Comparison of ENCODE assay signal across 12 cellular contexts in genomic region chr10:72525277-72525676, GRCh38.
DNase-seq lines count a peak whose midpoint lies in the region; ATAC-seq, FAIRE-seq and TF ChIP-seq lines count a peak whose summit lies in the region.
"Had no signal": no experiment of that assay in that cellular context is flagged by ENCODE, and none has a peak within 500 bp of the region (broad histone marks: within the 10 kb centered on the region; RNA-seq: fewer than 3 reads in every experiment).

No MANE protein-coding gene starts in this region.

- intact Hi-C loops in right cardiac atrium (cut with DNase I): no loop called here
- intact Hi-C loops in left colon (cut with DNase I, micrococcal nuclease): no loop called here
- intact Hi-C loops in stomach (cut with DNase I; ENCODE audit: low total_unique reads): no loop called here

- TF ChIP-seq CTCF in cardiac muscle cell (IDR thresholded peaks at IDR 0.05; ENCODE audit: low read depth, low read length): no peak
- no peak for TF ChIP-seq CTCF in bronchial epithelial cell (IDR thresholded peaks at IDR 0.05; ENCODE audit: insufficient read depth, low read length, severe bottlenecking)
- TF ChIP-seq CTCF in stomach (IDR thresholded peaks at IDR 0.05): no peak

- no peak for ATAC-seq in right cardiac atrium
- ATAC-seq in left colon: peak; percentile 76
- ATAC-seq: naive thymus-derived CD4-positive, alpha-beta T cell had no signal

- peak in 1 of 2 donors; percentile 19 for DNase-seq in cardiac muscle cell (ENCODE audit: low read depth in 1 of 2, low spot score in 1 of 2)
- DNase-seq in right cardiac atrium: no peak
- DNase-seq in bronchial epithelial cell (ENCODE audit: low read depth): peak; percentile 21
- no peak for DNase-seq in left colon
- no peak for DNase-seq in pons (ENCODE audit: low spot score)
- DNase-seq in CD1c-positive myeloid dendritic cell (ENCODE audit: extremely low spot score): no peak
- no peak for DNase-seq in stomach
- DNase-seq in NCI-H2196 treated with DMSO at 0.1 percent for 48 hours (lab: John Stamatoyannopoulos, UW; ENCODE audit: unreplicated experiment): no peak
- DNase-seq: colonic mucosa; naive thymus-derived CD4-positive, alpha-beta T cell; NCI-H187 treated with DMSO at 0.1 percent for 48 hours had no signal

- TF ChIP-seq EP300 in stomach (IDR thresholded peaks at IDR 0.05): no peak

- H3K36me3 ChIP-seq in cardiac muscle cell (no peaks in the 10 kb centered on the region), bronchial epithelial cell (ENCODE audit: control insufficient read depth, insufficient read depth, low read length) (no peaks in the 10 kb centered on the region), stomach (peaks cover 0 to 4% (median 0%) of the 10 kb centered on the region in 4 donors)
- H3K36me3 ChIP-seq: colonic mucosa, SJSA1 had no signal

- no peak for FAIRE-seq in bronchial epithelial cell (lab: Jason Lieb, UNC)

- H3K4me3 ChIP-seq in cardiac muscle cell (no peak overlapping the region), right cardiac atrium (ENCODE audit: low read length) (no peak overlapping the region), bronchial epithelial cell (ENCODE audit: low read depth, low read length) (no peak overlapping the region), stomach (no peak overlapping the region)
- H3K4me3 ChIP-seq: colonic mucosa, SJSA1 had no signal

- H3K27me3 ChIP-seq in cardiac muscle cell: no peaks in the 10 kb centered on the region
- H3K27me3 ChIP-seq in right cardiac atrium (ENCODE audit: control insufficient read depth, insufficient read depth): no peaks in the 10 kb centered on the region
- no peaks in the 10 kb centered on the region for H3K27me3 ChIP-seq in bronchial epithelial cell (ENCODE audit: control insufficient read depth, insufficient read depth, low read length)
- H3K27me3 ChIP-seq in stomach: no peaks in the 10 kb centered on the region
- H3K27me3 ChIP-seq: colonic mucosa, SJSA1 had no signal

- H3K9me3 ChIP-seq in cardiac muscle cell (ENCODE audit: low read depth): no peaks in the 10 kb centered on the region
- no peaks in the 10 kb centered on the region for H3K9me3 ChIP-seq in right cardiac atrium (ENCODE audit: control insufficient read depth, low read length)
- no peaks in the 10 kb centered on the region for H3K9me3 ChIP-seq in stomach
- H3K9me3 ChIP-seq: colonic mucosa, SJSA1 had no signal

- peaks cover 10% of the 10 kb centered on the region for H3K4me1 ChIP-seq in cardiac muscle cell (ENCODE audit: low read depth)
- H3K4me1 ChIP-seq in right cardiac atrium (ENCODE audit: control insufficient read depth, insufficient read depth, low read length): no peaks in the 10 kb centered on the region
- no peaks in the 10 kb centered on the region for H3K4me1 ChIP-seq in stomach
- H3K4me1 ChIP-seq: colonic mucosa, SJSA1 had no signal

- TF ChIP-seq POLR2A in stomach (IDR thresholded peaks at IDR 0.05): no peak

- H3K27ac ChIP-seq in cardiac muscle cell (peak overlapping the region; percentile 36), right cardiac atrium (ENCODE audit: low read length) (no peak overlapping the region), stomach (no peak overlapping the region)
- H3K27ac ChIP-seq: colonic mucosa, SJSA1 had no signal

- 69% methylated on average over 5 of the region's 5 CpGs for WGBS in right cardiac atrium
- WGBS in stomach, 5 donors: 60 to 74% (median 70%) methylated on average over 5 of the region's 5 CpGs
